8 cellular contexts compared by ENCODE assay signal in genomic region chr2:156333951-156334495, GRCh38. TPM values are rescaled to one million over a fixed set of nuclear protein-coding genes. Genes with fewer than 3 reads are reported as not detected.
A peak's percentile ranks its signal among the peaks of the same experiment; 100 is the strongest.
DNase-seq lines count a peak whose midpoint lies in the region; ATAC-seq lines count a peak whose summit lies in the region.

No MANE protein-coding gene starts in this region.

- peak overlapping the region; percentile 59; the same call in 1 of the 2 replicates for H3K27ac ChIP-seq in HUES64 (ENCODE audit: low read depth, low read length)

- peaks cover 58% of the 10 kb centered on the region for H3K36me3 Mint-ChIP-seq in central memory CD8-positive, alpha-beta T cell (ENCODE audit: insufficient read depth)

- peak; percentile 45 for ATAC-seq in GM21423 (IDR thresholded peaks at IDR 0.05; ENCODE audit: unreplicated experiment)
- peak; percentile 29 for ATAC-seq in central memory CD8-positive, alpha-beta T cell (replicated peaks; ENCODE audit: extremely low read depth, poor library complexity, severe bottlenecking)

- H3K9me3 ChIP-seq in HUES64 (ENCODE audit: insufficient read depth, low read depth, low read length) = no peaks in the 10 kb centered on the region

- H3K36me3 ChIP-seq in HUES64 (ENCODE audit: insufficient read depth, low read length) = no peaks in the 10 kb centered on the region

- H3K9me3 Mint-ChIP-seq in central memory CD8-positive, alpha-beta T cell = no peaks in the 10 kb centered on the region

- WGBS in HUES64 = under 1% methylated on average over 48 of the region's 48 CpGs

- peak overlapping the region; percentile 90 for H3K4me3 ChIP-seq in HUES64 (ENCODE audit: low read length)

- H3K4me1 Mint-ChIP-seq in central memory CD8-positive, alpha-beta T cell = peaks cover 56% of the 10 kb centered on the region

- H3K27ac Mint-ChIP-seq in central memory CD8-positive, alpha-beta T cell (ENCODE audit: low read depth) = peak overlapping the region; percentile 100

- peak overlapping the region; percentile 70 for H3K9ac ChIP-seq in HUES64 (ENCODE audit: low read depth, low read length)

- DNase-seq in GF-D8 (lab: John Stamatoyannopoulos, UW) = peak; percentile 86
- peak; percentile 76 for DNase-seq in T-helper 22 cell (ENCODE audit: low read depth)
- DNase-seq in central memory CD8-positive, alpha-beta T cell (ENCODE audit: low spot score in 2 of 2) = peak; percentile 67 to 75
- DNase-seq in kidney tubule cell (ENCODE audit: low spot score) = peak; percentile 76
- peak; percentile 67 for DNase-seq in stimulated activated CD4-positive, alpha-beta T cell treated with anti-CD3 and anti-CD28 coated beads, Interleukin-4, amount 100 ng/mL, for 24 hours
- no peak for DNase-seq in 8988T

- peaks cover 12% of the 10 kb centered on the region for H3K27me3 Mint-ChIP-seq in central memory CD8-positive, alpha-beta T cell

- peaks cover 50% of the 10 kb centered on the region for H3K27me3 ChIP-seq in HUES64 (ENCODE audit: insufficient read depth, low read length)

- H3K4me3 Mint-ChIP-seq in central memory CD8-positive, alpha-beta T cell = peak overlapping the region; percentile 97

- peaks cover 16% of the 10 kb centered on the region for H3K4me1 ChIP-seq in HUES64 (ENCODE audit: insufficient read depth, low read length)

RNA-seq across cellular contexts. Expression of gene NR4A2, which starts 1.5 kb away (rescaled TPM):
- 1.0 TPM for polyA plus RNA-seq in HUES64 (2013, experiment 1 of 2)
- 1.3 TPM for polyA plus RNA-seq in HUES64 (2013, experiment 2 of 2)
